10 cellular contexts compared by ENCODE assay signal in the genomic region with DNA sequence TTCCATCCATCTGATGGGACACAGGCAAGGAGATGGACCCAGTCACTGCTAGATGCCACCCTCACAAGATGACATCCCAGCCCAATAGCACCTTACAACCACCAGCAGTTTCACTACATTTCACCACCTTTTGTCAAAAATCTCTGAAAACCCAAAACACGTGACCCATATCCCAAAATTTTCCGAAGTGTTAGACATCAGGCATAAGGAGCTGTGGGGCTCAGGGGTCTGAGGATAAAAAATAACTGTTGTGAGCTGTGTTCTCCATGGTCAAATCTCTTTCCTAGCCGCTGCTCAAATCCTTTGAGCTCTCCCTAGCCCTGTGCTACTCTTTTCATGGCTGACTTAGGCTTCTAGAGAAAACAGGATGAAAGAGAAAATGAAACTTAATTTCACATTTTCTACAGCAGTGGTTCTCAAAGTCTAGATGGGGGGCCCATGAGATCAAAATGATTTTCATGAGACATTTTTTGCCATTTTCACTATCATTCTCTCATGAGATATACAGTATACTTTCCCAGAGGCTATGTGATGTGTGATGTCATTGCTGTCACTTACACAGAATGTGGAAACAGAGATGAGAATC. TPM values are rescaled to one million over a fixed set of nuclear protein-coding genes. Genes with fewer than 3 reads are reported as not detected.
DNase-seq lines count a peak whose midpoint lies in the region; ATAC-seq and TF ChIP-seq lines count a peak whose summit lies in the region.
"Had no signal": no experiment of that assay in that cellular context is flagged by ENCODE, and none has a peak within 500 bp of the region (broad histone marks: within the 10 kb centered on the region; RNA-seq: fewer than 3 reads in every experiment).

No MANE protein-coding gene starts in this region.

- H3K27me3 ChIP-seq in breast epithelium, result no peaks in the 10 kb centered on the region
- no peaks in the 10 kb centered on the region for H3K27me3 ChIP-seq in heart left ventricle

- intact Hi-C loops in breast epithelium (cut with DNase I; ENCODE audit: low total_unique reads), result no loop called here
- intact Hi-C loops in Right ventricle myocardium inferior (cut with DNase I), result no loop called here
- intact Hi-C loops in heart left ventricle (cut with DNase I), result no loop called here

- H3K4me1 ChIP-seq in breast epithelium, result no peaks in the 10 kb centered on the region
- H3K4me1 ChIP-seq in heart left ventricle, result no peaks in the 10 kb centered on the region

- TF ChIP-seq CTCF in breast epithelium (IDR thresholded peaks at IDR 0.05) (no peak), heart left ventricle (IDR thresholded peaks at IDR 0.05) (no peak)

- no peaks in the 10 kb centered on the region for H3K9me3 ChIP-seq in breast epithelium
- H3K9me3 ChIP-seq in heart left ventricle, result no peaks in the 10 kb centered on the region

- H3K27ac ChIP-seq in breast epithelium (no peak overlapping the region), heart left ventricle (no peak overlapping the region)

- ATAC-seq in HG02610 (IDR thresholded peaks at IDR 0.05; ENCODE audit: unreplicated experiment) (peak; percentile 49), HG03571 (IDR thresholded peaks at IDR 0.05; ENCODE audit: unreplicated experiment) (peak; percentile 42), Right ventricle myocardium inferior (no peak), heart left ventricle (no peak)

- TF ChIP-seq POLR2A in breast epithelium (IDR thresholded peaks at IDR 0.05) (no peak), heart left ventricle (IDR thresholded peaks at IDR 0.05) (no peak)

- WGBS in heart left ventricle, 4 donors, result 89 to 94% (median 89%) methylated on average over 3 of the region's 3 CpGs

- H3K4me3 ChIP-seq in breast epithelium, result no peak overlapping the region
- H3K4me3 ChIP-seq in heart left ventricle, result no peak overlapping the region

- DNase-seq in stimulated activated CD4-positive, alpha-beta T cell treated with anti-CD3 and anti-CD28 coated beads, Interleukin-15, amount 100 ng/mL, for 24 hours, result peak; percentile 9
- DNase-seq in stimulated activated CD4-positive, alpha-beta T cell treated with anti-CD3 and anti-CD28 coated beads, Interleukin-12 subunit alpha, Interleukin-12 subunit beta, amount 100 ng/mL, for 4 hours, result no peak
- DNase-seq in breast epithelium (ENCODE audit: low spot score in 2 of 2), result no peak
- no peak for DNase-seq in AML-193 (lab: John Stamatoyannopoulos, UW)
- DNase-seq in Right ventricle myocardium inferior (ENCODE audit: missing footprints), result no peak
- DNase-seq in heart left ventricle, result no peak
- DNase-seq: stimulated activated CD4-positive, alpha-beta T cell treated with anti-CD3 and anti-CD28 coated beads, Interleukin-1b, Interleukin-23, amount 100 ng/mL, for 48 hours had no signal

- H3K36me3 ChIP-seq in breast epithelium, result no peaks in the 10 kb centered on the region
- H3K36me3 ChIP-seq in heart left ventricle, result no peaks in the 10 kb centered on the region

RNA-seq across cellular contexts. Expression of a gene that starts 40.7 kb away (rescaled TPM):
- 1 to 10 TPM in 1 of 3 donors, under 1 TPM in 1, not detected in 1; 0.88 to 2.4 TPM for total RNA-seq in breast epithelium
- 0.35 TPM for total RNA-seq in Right ventricle myocardium inferior
- 10 to 100 TPM in 1 of 9 donors, under 1 TPM in 2, not detected in 6; 0.42 to 14.8 (median 0.45) TPM for total RNA-seq in heart left ventricle
- not detected for polyA plus RNA-seq in heart left ventricle
- polyA plus RNA-seq: BJ had no signal

Comparison
In these comparisons a context has a peak if more than half of its experiments do, and no peak if none do; other contexts are left out.
1. ATAC-seq: peak in HG02610 (single experiment) and HG03571 (single experiment); none in Right ventricle myocardium inferior (single experiment) and heart left ventricle (0 of 4).